8 cellular contexts compared by ENCODE assay signal in genomic region chr4:99405433-99406115, GRCh38. TPM values are rescaled to one million over a fixed set of nuclear protein-coding genes. Genes with fewer than 3 reads are reported as not detected.
DNase-seq lines count a peak whose midpoint lies in the region; ATAC-seq and TF ChIP-seq lines count a peak whose summit lies in the region.

No MANE protein-coding gene starts in this region.

- H3K4me3 Mint-ChIP-seq in activated T-helper 17 cell treated with anti-CD3 and anti-CD28 coated beads, Interleukin-2, amount 50 U/mL, for 72 hours: no peak overlapping the region

- no peak overlapping the region for H3K27ac Mint-ChIP-seq in activated T-helper 17 cell treated with anti-CD3 and anti-CD28 coated beads, Interleukin-2, amount 50 U/mL, for 72 hours

- no peaks in the 10 kb centered on the region for H3K36me3 ChIP-seq in upper lobe of right lung

- TF ChIP-seq CTCF in fibroblast of the aortic adventitia (IDR thresholded peaks at IDR 0.05; ENCODE audit: insufficient read depth, low read length) (peak; percentile 94), omental fat pad (IDR thresholded peaks at IDR 0.05) (peak in 2 of 3 donors; percentile 11 to 82), upper lobe of right lung (IDR thresholded peaks at IDR 0.05) (peak; percentile 96)

- H3K27me3 Mint-ChIP-seq in activated T-helper 17 cell treated with anti-CD3 and anti-CD28 coated beads, Interleukin-2, amount 50 U/mL, for 72 hours: no peaks in the 10 kb centered on the region

- H3K27ac ChIP-seq in upper lobe of right lung: peak overlapping the region; percentile 69

- peak; percentile 42 for ATAC-seq in activated T-helper 17 cell treated with anti-CD3 and anti-CD28 coated beads, Interleukin-2, amount 50 U/mL, for 72 hours (replicated peaks)
- ATAC-seq in omental fat pad (ENCODE audit: low FRiP score) (peak; percentile 82), upper lobe of right lung (peak; percentile 90), HG02623 (IDR thresholded peaks at IDR 0.05; ENCODE audit: unreplicated experiment) (no peak)

- DNase-seq in G401 (ENCODE audit: low spot score) (peak; percentile 53), KBM-7 (peak; percentile 73), RPMI7951 (ENCODE audit: low read depth) (peak; percentile 72), fibroblast of the aortic adventitia (ENCODE audit: low read depth) (peak; percentile 97), omental fat pad (ENCODE audit: low spot score) (peak; percentile 80), upper lobe of right lung (no peak)

- H3K9me3 ChIP-seq in upper lobe of right lung: no peaks in the 10 kb centered on the region

- no peaks in the 10 kb centered on the region for H3K27me3 ChIP-seq in upper lobe of right lung

- no peaks in the 10 kb centered on the region for H3K9me3 Mint-ChIP-seq in activated T-helper 17 cell treated with anti-CD3 and anti-CD28 coated beads, Interleukin-2, amount 50 U/mL, for 72 hours

- intact Hi-C loops in upper lobe of right lung (cut with DNase I): loop anchor here (10.0 kb wide), 3 partner anchors 91 to 281 kb away; no protein-coding TSS in a partner anchor

- no peaks in the 10 kb centered on the region for H3K36me3 Mint-ChIP-seq in activated T-helper 17 cell treated with anti-CD3 and anti-CD28 coated beads, Interleukin-2, amount 50 U/mL, for 72 hours (ENCODE audit: low read depth)

- in situ Hi-C loops in G401 (cut with HindIII; ENCODE audit: low sequenced_read_pairs) (no loop called here), KBM-7 (cut with MboI; ENCODE audit: low pct_unique_long_range_greater_than_20kb, low sequenced_read_pairs) (no loop called here)

- H3K4me3 ChIP-seq in fibroblast of the aortic adventitia (ENCODE audit: low read depth, low read length) (no peak overlapping the region), upper lobe of right lung (no peak overlapping the region)

- H3K4me1 ChIP-seq in upper lobe of right lung: peaks cover 21% of the 10 kb centered on the region

- peaks cover 12% of the 10 kb centered on the region for H3K4me1 Mint-ChIP-seq in activated T-helper 17 cell treated with anti-CD3 and anti-CD28 coated beads, Interleukin-2, amount 50 U/mL, for 72 hours

RNA-seq across cellular contexts. Expression of gene ADH7, which starts 29.6 kb away (rescaled TPM):
- total RNA-seq in G401 (2014; rRNA removed; shearing (Covaris generic)): not detected in 2 replicates
- not detected in 2 replicates for total RNA-seq in RPMI7951 (2014; rRNA removed; shearing (Covaris generic))
- total RNA-seq in activated T-helper 17 cell treated with anti-CD3 and anti-CD28 coated beads, Interleukin-2, amount 50 U/mL, for 72 hours: not detected
- total RNA-seq in fibroblast of the aortic adventitia (ENCODE audit: low replicate concordance) (0.09 TPM in 1 of 2 replicates, not detected in the other), omental fat pad (not detected), upper lobe of right lung (not detected)

RNA-seq across cellular contexts. Expression of gene ADH1C, which starts 53.0 kb away (rescaled TPM):
- total RNA-seq in G401 (2014; rRNA removed; shearing (Covaris generic)): not detected in 2 replicates
- total RNA-seq in RPMI7951 (2014; rRNA removed; shearing (Covaris generic)): 0.29 and 0.48 TPM in 2 replicates
- total RNA-seq in activated T-helper 17 cell treated with anti-CD3 and anti-CD28 coated beads, Interleukin-2, amount 50 U/mL, for 72 hours: not detected
- 1.4 and 24.3 TPM in 2 replicates for total RNA-seq in fibroblast of the aortic adventitia (ENCODE audit: low replicate concordance)
- 100 to 1,000 TPM in 1 of 4 donors, 10 to 100 TPM in 2, 1 to 10 TPM in 1; 7.7 to 102 (median 46.9) TPM for total RNA-seq in omental fat pad
- 6.8 TPM for total RNA-seq in upper lobe of right lung
